8 cellular contexts compared by ENCODE assay signal in genomic region chr12:12999959-13000615, GRCh38. TPM values are rescaled to one million over a fixed set of nuclear protein-coding genes. Genes with fewer than 3 reads are reported as not detected.
A peak's percentile ranks its signal among the peaks of the same experiment; 100 is the strongest.
DNase-seq lines count a peak whose midpoint lies in the region; ATAC-seq and TF ChIP-seq lines count a peak whose summit lies in the region.

HEBP1 (minus strand) TSS chr12:13000265; CDS start chr12:13000114, 151 bp downstream.

- H4K8ac ChIP-seq in trophoblast cell (ENCODE audit: low read depth, low read length) = peak within 1 kb of the TSS; percentile 83

- peak; percentile 89 for ATAC-seq in HG02798 (IDR thresholded peaks at IDR 0.05; ENCODE audit: poor library complexity, unreplicated experiment)

- H2BK12ac ChIP-seq in trophoblast cell (ENCODE audit: low read length) = peak within 1 kb of the TSS; percentile 59

- H3K36me3 ChIP-seq in cardiac muscle cell = no peaks in the 10 kb centered on the region
- H3K36me3 ChIP-seq in trophoblast cell (ENCODE audit: control insufficient read depth in 1 of 2, insufficient read depth in 2 of 2, low read length in 2 of 2) = peaks cover 1 to 4% of the 10 kb centered on the region in 2 experiments
- no peaks in the 10 kb centered on the region for H3K36me3 ChIP-seq in tibial artery

- peak within 1 kb of the TSS; percentile 86 for H2AFZ ChIP-seq in trophoblast cell (ENCODE audit: insufficient read depth, low read length, poor library complexity)

- peak within 1 kb of the TSS; percentile 87 for H2BK5ac ChIP-seq in trophoblast cell (ENCODE audit: low read depth, low read length, poor library complexity)

- H4K91ac ChIP-seq in trophoblast cell (ENCODE audit: low read depth, low read length) = peak within 1 kb of the TSS; percentile 64

- POLR2A ChIA-PET in GM10248 (lab: Yijun Ruan, JAX) = no interaction called here

- 1% methylated on average over 47 to 69 of the region's 69 CpGs for WGBS in adipose tissue, 3 donors
- no CpG with 5 or more reads among the region's 69 CpGs for WGBS in trophoblast cell (ENCODE audit: extremely low coverage, insufficient coverage, insufficient read length)

- H3K4me1 ChIP-seq in cardiac muscle cell (ENCODE audit: low read depth) (peaks cover 9% of the 10 kb centered on the region), trophoblast cell (ENCODE audit: control insufficient read depth in 1 of 2, insufficient read depth in 2 of 2, low read length in 2 of 2) (peaks cover 19 to 24% of the 10 kb centered on the region in 2 experiments), tibial artery (peaks cover 0 to 41% (median 17%) of the 10 kb centered on the region in 4 donors)

- peak within 1 kb of the TSS; percentile 84 for H2BK120ac ChIP-seq in trophoblast cell (ENCODE audit: insufficient read depth, low read length, poor library complexity)

- H3K14ac ChIP-seq in trophoblast cell (ENCODE audit: low read length) = peak within 1 kb of the TSS; percentile 94

- H3K18ac ChIP-seq in trophoblast cell (ENCODE audit: low read length) = peak within 1 kb of the TSS; percentile 97

- H4K12ac ChIP-seq in trophoblast cell (ENCODE audit: low read depth, low read length) = peak within 1 kb of the TSS; percentile 77

- CTCF ChIA-PET in GM10248 (lab: Yijun Ruan, JAX) = interaction anchor here (1.6 kb wide), 1 partner anchor 212 kb away, joined by 4 read pairs; no protein-coding TSS in a partner anchor

- peak within 1 kb of the TSS; percentile 78 for H3K9ac ChIP-seq in trophoblast cell (ENCODE audit: low read length)

- peaks cover 9% of the 10 kb centered on the region for H3K79me2 ChIP-seq in trophoblast cell (ENCODE audit: control insufficient read depth, insufficient read depth, low read length, poor library complexity)

- H3K9me3 ChIP-seq in cardiac muscle cell (ENCODE audit: low read depth) (no peaks in the 10 kb centered on the region), trophoblast cell (ENCODE audit: insufficient read depth, low read depth, low read length) (no peaks in the 10 kb centered on the region), tibial artery (no peaks in the 10 kb centered on the region)

- H3K23ac ChIP-seq in trophoblast cell (ENCODE audit: low read length) = no peak within 1 kb of the TSS

- H3K4ac ChIP-seq in trophoblast cell (ENCODE audit: low read depth, low read length) = peak within 1 kb of the TSS; percentile 70

- peaks cover 9% of the 10 kb centered on the region for H3K27me3 ChIP-seq in cardiac muscle cell
- H3K27me3 ChIP-seq in trophoblast cell (ENCODE audit: insufficient read depth, low read length) = no peaks in the 10 kb centered on the region
- H3K27me3 ChIP-seq in tibial artery = no peaks in the 10 kb centered on the region

- DNase-seq in GM10248 (ENCODE audit: extremely low spot score) (peak; percentile 98), NCI-H1417 (lab: John Stamatoyannopoulos, UW) (peak; percentile 81 to 86 (median 83)), T-helper 1 cell (peak; percentile 92 to 96 (median 94)), cardiac muscle cell (ENCODE audit: low read depth in 1 of 2, low spot score in 1 of 2) (peak; percentile 95 to 96), trophoblast cell (peak; percentile 83 to 91), tibial artery (peak; percentile 93 to 97)

- H2AK5ac ChIP-seq in trophoblast cell (ENCODE audit: low read length) = peak within 1 kb of the TSS; percentile 75

- peaks cover 14% of the 10 kb centered on the region for H3K79me1 ChIP-seq in trophoblast cell (ENCODE audit: low read length)

- no peak for TF ChIP-seq CTCF in GM10248 (IDR thresholded peaks at IDR 0.05; ENCODE audit: control extremely low read depth, extremely low read depth, low read depth, missing control alignments)
- no peak for TF ChIP-seq CTCF in cardiac muscle cell (IDR thresholded peaks at IDR 0.05; ENCODE audit: low read depth, low read length)
- peak in 1 of 2 experiments; percentile 30 for TF ChIP-seq CTCF in tibial artery (IDR thresholded peaks at IDR 0.05)

- intact Hi-C loops in tibial artery (cut with DNase I; ENCODE audit: low total_unique reads) = no loop called here

- H3K4me3 ChIP-seq in cardiac muscle cell (peak within 1 kb of the TSS; percentile 69), trophoblast cell (ENCODE audit: low read depth, low read length) (peak within 1 kb of the TSS; percentile 94), tibial artery (peak within 1 kb of the TSS; percentile 69 to 82)

- peak within 1 kb of the TSS; percentile 78 for H3K4me2 ChIP-seq in trophoblast cell (ENCODE audit: low read length)

- H3K27ac ChIP-seq in adipose tissue (ENCODE audit: low read depth, low read length) (peak within 1 kb of the TSS; percentile 17), cardiac muscle cell (peak within 1 kb of the TSS; percentile 72), trophoblast cell (ENCODE audit: low read depth, low read length) (peak within 1 kb of the TSS; percentile 84), tibial artery (peak within 1 kb of the TSS; percentile 88 to 90)

RNA-seq across cellular contexts. Expression of gene HEBP1, which starts in this region (rescaled TPM):
- polyA plus RNA-seq in adipose tissue (100 to 1,000 TPM in 1 of 3 donors, 10 to 100 TPM in 2; 58.7 to 104 (median 58.9) TPM), cardiac muscle cell (44.1 and 70.0 TPM in 2 replicates)
- total RNA-seq in cardiac muscle cell = 15.3 and 31.2 TPM in 2 replicates
- 84.9 and 94.4 TPM in 2 replicates for polyA plus RNA-seq in trophoblast cell (2013)

Comparison
In these comparisons a context has a peak if more than half of its experiments do, and no peak if none do; other contexts are left out.
1. Peak in every context shown above with its lines: DNase-seq, ATAC-seq, H3K4me3 ChIP-seq and H3K27ac ChIP-seq.
2. H3K27ac ChIP-seq: peak in every context shown above with its lines; median percentile 89 in tibial artery; 84 in trophoblast cell; 72 in cardiac muscle cell; 17 in adipose tissue.